ENCODE assay signal across 8 cellular contexts in the genomic region with DNA sequence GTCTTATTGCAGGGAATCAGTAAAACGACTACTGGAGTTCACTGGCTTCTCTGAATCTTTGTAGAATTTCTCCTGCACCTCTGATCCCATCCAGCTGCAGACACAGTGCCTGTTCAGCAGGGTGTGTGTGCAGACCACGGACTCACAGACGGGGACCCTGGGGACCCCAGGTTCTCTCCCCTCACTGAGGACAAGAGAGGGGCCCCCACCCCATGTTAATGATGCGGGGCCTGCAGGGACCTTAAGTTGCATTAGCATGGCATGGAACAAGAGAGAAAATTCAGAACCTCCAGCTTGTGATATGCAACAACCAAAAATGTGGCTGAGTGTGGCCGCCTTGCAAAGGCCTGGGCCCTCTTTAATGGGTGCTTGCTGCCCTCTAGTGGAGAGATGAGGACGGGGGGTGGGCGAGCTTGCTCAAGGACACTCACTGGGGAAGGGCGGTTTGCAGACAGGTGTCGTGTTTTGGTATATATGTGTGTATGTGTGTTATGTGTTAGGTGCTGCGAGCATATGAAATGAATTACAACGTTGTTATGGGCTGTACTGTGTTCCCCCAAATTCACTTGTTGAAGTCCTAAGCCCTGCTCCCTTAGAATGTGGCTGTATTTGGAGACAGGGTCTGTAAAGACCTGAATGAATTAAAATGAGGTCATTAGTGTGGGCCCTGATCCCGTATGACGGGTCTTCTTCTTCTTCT.
A peak's percentile ranks its signal among the peaks of the same experiment; 100 is the strongest.
DNase-seq lines count a peak whose midpoint lies in the region; ATAC-seq, FAIRE-seq and TF ChIP-seq lines count a peak whose summit lies in the region.

No MANE protein-coding gene starts in this region.

- BruUV-seq in HepG2 (replicated peaks; lab: Mats Ljungman, UMichigan), result no TSS peak

- H3K4me2 ChIP-seq in HepG2 (ENCODE audit: low read depth, low read length), result no peak overlapping the region

- ATAC-seq in activated CD4-positive, alpha-beta T cell treated with anti-CD3 and anti-CD28 coated beads for 36 hours, result peak; percentile 96
- ATAC-seq in HepG2 (peak; percentile 86), HG03521 (IDR thresholded peaks at IDR 0.05; ENCODE audit: unreplicated experiment) (no peak)

- no peaks in the 10 kb centered on the region for H3K36me3 Mint-ChIP-seq in activated CD4-positive, alpha-beta T cell treated with anti-CD3 and anti-CD28 coated beads for 36 hours (ENCODE audit: low read depth)
- H3K36me3 Mint-ChIP-seq in chondrocyte (ENCODE audit: low read depth), result no peaks in the 10 kb centered on the region

- no peaks in the 10 kb centered on the region for H3K36me3 ChIP-seq in HepG2 (replicated peaks in 1 of 2; ENCODE audit: control insufficient read depth in 1 of 2, insufficient read depth in 2 of 2, low read length in 2 of 2)

- TF ChIP-seq EP300 in HepG2 (IDR thresholded peaks at IDR 0.05; ENCODE audit: low read depth in 2 of 2, low read length in 2 of 2) (no peak), HepG2 (CRISPR knock-in tag; IDR thresholded peaks at IDR 0.05; ENCODE audit: borderline replicate concordance) (no peak)

- peak; percentile 94 for FAIRE-seq in GM19239 (lab: Jason Lieb, UNC)
- peak; percentile 81 for FAIRE-seq in HepG2 (lab: Jason Lieb, UNC)

- H3K4me1 Mint-ChIP-seq in activated CD4-positive, alpha-beta T cell treated with anti-CD3 and anti-CD28 coated beads for 36 hours, result peaks cover 5% of the 10 kb centered on the region
- peaks cover 11% of the 10 kb centered on the region for H3K4me1 Mint-ChIP-seq in chondrocyte (ENCODE audit: low read depth)

- no peaks in the 10 kb centered on the region for H3K27me3 Mint-ChIP-seq in activated CD4-positive, alpha-beta T cell treated with anti-CD3 and anti-CD28 coated beads for 36 hours
- H3K27me3 Mint-ChIP-seq in chondrocyte (ENCODE audit: low read depth), result peaks cover 5% of the 10 kb centered on the region

- intact Hi-C loops in activated CD4-positive, alpha-beta T cell treated with anti-CD3 and anti-CD28 coated beads for 36 hours (cut with DNase I, micrococcal nuclease), result loop anchor here (1.0 to 5.0 kb wide), 9 partner anchors 53 to 486 kb away; a partner anchor contains a TSS
- intact Hi-C loops in HepG2 (cut with micrococcal nuclease; ENCODE audit: unreplicated experiment), result loop anchor here (1.0 to 10.0 kb wide), 2 partner anchors 134 to 155 kb away; a partner anchor contains a TSS

- peak; percentile 91 for TF ChIP-seq RAD21 in HepG2 (CRISPR knock-in tag; IDR thresholded peaks at IDR 0.05)

- H3K27me3 ChIP-seq in AG04450 (ENCODE audit: control insufficient read depth, insufficient read depth, low read length), result peaks cover 9% of the 10 kb centered on the region
- H3K27me3 ChIP-seq in HepG2 (ENCODE audit: control insufficient read depth in 1 of 2, insufficient read depth in 2 of 2, low read length in 2 of 2), result peaks cover 5 to 29% of the 10 kb centered on the region in 2 experiments; a peak in 4 of 5 replicates

- H3K4me3 Mint-ChIP-seq in activated CD4-positive, alpha-beta T cell treated with anti-CD3 and anti-CD28 coated beads for 36 hours, result no peak overlapping the region
- H3K4me3 Mint-ChIP-seq in chondrocyte (ENCODE audit: unreplicated experiment), result no peak overlapping the region

- DNase-seq in AG04450 (ENCODE audit: low read depth, low spot score) (peak; percentile 43), GM19239 (ENCODE audit: insufficient read length, low spot score) (peak; percentile 93), NCI-H2227 (lab: John Stamatoyannopoulos, UW; ENCODE audit: unreplicated experiment) (peak; percentile 91), chondrocyte (ENCODE audit: low spot score) (no peak), HepG2 (ENCODE audit: low spot score) (peak; percentile 65)
- DNase-seq in activated CD4-positive, alpha-beta T cell treated with anti-CD3 and anti-CD28 coated beads for 36 hours, result peak; percentile 93
- peak; percentile 80 to 81 for DNase-seq in stimulated activated CD4-positive, alpha-beta T cell treated with anti-CD3 and anti-CD28 coated beads, Interleukin-4, amount 100 ng/mL, for 4 hours

- CTCF ChIA-PET in AG04450 (lab: Charles Lee), result interaction anchor here (0.5 to 3.1 kb wide), 49 partner anchors 9 to 645 kb away, joined by 3 to 38 read pairs (median 4); a partner anchor contains a TSS
- CTCF ChIA-PET in activated CD4-positive, alpha-beta T cell treated with anti-CD3 and anti-CD28 coated beads for 36 hours (lab: Charles Lee), result interaction anchor here (0.6 to 2.3 kb wide), 42 partner anchors 9 to 485 kb away, joined by 3 to 18 read pairs (median 4); a partner anchor contains a TSS
- CTCF ChIA-PET in HepG2 (lab: Yijun Ruan, JAX; ENCODE audit: low intra/inter-chr PET ratio, low total read pairs), result interaction anchor here (0.6 to 1.8 kb wide), 6 partner anchors 134 to 485 kb away, joined by 3 to 12 read pairs (median 3); a partner anchor contains a TSS

- in situ Hi-C loops in HepG2 (cut with HindIII; ENCODE audit: extremely low pct_ligation_motif_present, low pct_unique_long_range_greater_than_20kb), result loop anchor here (5.0 to 10.0 kb wide), 2 partner anchors 148 to 335 kb away; a partner anchor contains a TSS

- H4K20me1 ChIP-seq in HepG2 (ENCODE audit: insufficient read depth, low read length), result no peaks in the 10 kb centered on the region

- TF ChIP-seq POLR2A in HepG2 (IDR thresholded peaks at IDR 0.05; ENCODE audit: insufficient read depth in 1 of 2, low read depth in 2 of 2, low read length in 2 of 2), result no peak

- under 1% methylated on average over 4 of the region's 13 CpGs for WGBS in HepG2 (ENCODE audit: low lambda C conversion rate)

- POLR2A ChIA-PET in AG04450 (lab: Yijun Ruan, JAX) (no interaction called here), HepG2 (lab: Yijun Ruan, JAX) (no interaction called here)
- POLR2A ChIA-PET in activated CD4-positive, alpha-beta T cell treated with anti-CD3 and anti-CD28 coated beads for 36 hours (lab: Charles Lee), result interaction anchor here (0.6 to 1.1 kb wide), 5 partner anchors 108 to 451 kb away, joined by 3 to 4 read pairs (median 3); a partner anchor contains a TSS

- H3K9ac ChIP-seq in HepG2 (ENCODE audit: insufficient read depth, low read depth, low read length), result no peak overlapping the region

- H3K79me2 ChIP-seq in HepG2 (ENCODE audit: insufficient read depth, low read length), result no peaks in the 10 kb centered on the region

- no peak overlapping the region for H2AFZ ChIP-seq in HepG2 (ENCODE audit: low read length)

- H3K27ac ChIP-seq in AG04450 (ENCODE audit: low read depth, low read length), result no peak overlapping the region
- H3K27ac ChIP-seq in HepG2 (ENCODE audit: extremely low read length, insufficient read depth, low read length), result no peak overlapping the region

- H3K4me3 ChIP-seq in AG04450 (ENCODE audit: low read depth, low read length) (no peak overlapping the region), HepG2 (replicated peaks in 1 of 3; ENCODE audit: insufficient read depth in 1 of 3, low read depth in 2 of 3, low read length in 3 of 3) (no peak overlapping the region)

- H3K4me1 ChIP-seq in HepG2 (ENCODE audit: insufficient read depth, low read length), result peaks cover 12% of the 10 kb centered on the region; the same call in 1 of the 2 replicates

- no peaks in the 10 kb centered on the region for H3K9me3 Mint-ChIP-seq in activated CD4-positive, alpha-beta T cell treated with anti-CD3 and anti-CD28 coated beads for 36 hours (ENCODE audit: low read depth)
- H3K9me3 Mint-ChIP-seq in chondrocyte (ENCODE audit: low read depth), result no peaks in the 10 kb centered on the region

- H3K27ac Mint-ChIP-seq in activated CD4-positive, alpha-beta T cell treated with anti-CD3 and anti-CD28 coated beads for 36 hours, result no peak overlapping the region
- H3K27ac Mint-ChIP-seq in chondrocyte (ENCODE audit: unreplicated experiment), result no peak overlapping the region

- no peaks in the 10 kb centered on the region; the same call in 1 of the 2 replicates for H3K9me3 ChIP-seq in AG04450 (ENCODE audit: control insufficient read depth, insufficient read depth, low read length)
- H3K9me3 ChIP-seq in HepG2 (ENCODE audit: low read length), result no peaks in the 10 kb centered on the region

- TF ChIP-seq CTCF in AG04450 (IDR thresholded peaks at IDR 0.05; ENCODE audit: low read depth, low read length), result peak; percentile 94
- peak; percentile 98 for TF ChIP-seq CTCF in chondrocyte (IDR thresholded peaks at IDR 0.05)
- peak; percentile 97 for TF ChIP-seq CTCF in HepG2 (CRISPR knock-in tag; IDR thresholded peaks at IDR 0.05)

TF ChIP-seq in HepG2, 621 proteins besides CTCF, POLR2A, EP300 and RAD21 (continues in another document):
- TF ChIP-seq ZFP36 (IDR thresholded peaks at IDR 0.05; ENCODE audit: borderline replicate concordance, low read depth, low read length, partially characterized antibody) (no peak), PAX8 (CRISPR knock-in tag; IDR thresholded peaks at IDR 0.05; ENCODE audit: borderline replicate concordance) (no peak), SMC3 (IDR thresholded peaks at IDR 0.05; ENCODE audit: low read length) (peak; percentile 90), ZNF709 (CRISPR knock-in tag; IDR thresholded peaks at IDR 0.05) (no peak), KDM2A (CRISPR knock-in tag; IDR thresholded peaks at IDR 0.05; ENCODE audit: borderline replicate concordance, low read depth) (peak; percentile 60; the same call in 1 of the 2 replicates), STAG1 (CRISPR knock-in tag; IDR thresholded peaks at IDR 0.05) (peak; percentile 96)
- TF ChIP-seq, protein P1, sequence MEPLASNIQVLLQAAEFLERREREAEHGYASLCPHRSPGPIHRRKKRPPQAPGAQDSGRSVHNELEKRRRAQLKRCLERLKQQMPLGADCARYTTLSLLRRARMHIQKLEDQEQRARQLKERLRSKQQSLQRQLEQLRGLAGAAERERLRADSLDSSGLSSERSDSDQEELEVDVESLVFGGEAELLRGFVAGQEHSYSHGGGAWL (CRISPR knock-in tag; IDR thresholded peaks at IDR 0.05), result no peak
- TF ChIP-seq, protein P2, sequence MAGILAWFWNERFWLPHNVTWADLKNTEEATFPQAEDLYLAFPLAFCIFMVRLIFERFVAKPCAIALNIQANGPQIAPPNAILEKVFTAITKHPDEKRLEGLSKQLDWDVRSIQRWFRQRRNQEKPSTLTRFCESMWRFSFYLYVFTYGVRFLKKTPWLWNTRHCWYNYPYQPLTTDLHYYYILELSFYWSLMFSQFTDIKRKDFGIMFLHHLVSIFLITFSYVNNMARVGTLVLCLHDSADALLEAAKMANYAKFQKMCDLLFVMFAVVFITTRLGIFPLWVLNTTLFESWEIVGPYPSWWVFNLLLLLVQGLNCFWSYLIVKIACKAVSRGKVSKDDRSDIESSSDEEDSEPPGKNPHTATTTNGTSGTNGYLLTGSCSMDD (CRISPR knock-in tag; IDR thresholded peaks at IDR 0.05), result no peak
- TF ChIP-seq, protein P3, sequence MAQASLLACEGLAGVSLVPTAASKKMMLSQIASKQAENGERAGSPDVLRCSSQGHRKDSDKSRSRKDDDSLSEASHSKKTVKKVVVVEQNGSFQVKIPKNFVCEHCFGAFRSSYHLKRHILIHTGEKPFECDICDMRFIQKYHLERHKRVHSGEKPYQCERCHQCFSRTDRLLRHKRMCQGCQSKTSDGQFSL (CRISPR knock-in tag; IDR thresholded peaks at IDR 0.05), result 0 out of 2 replicates have a peak, but pooled peaks have one; percentile 84
